20 cellular contexts compared by ENCODE assay signal in genomic region chr6:169830876-169831275, GRCh38.
DNase-seq lines count a peak whose midpoint lies in the region; ATAC-seq and TF ChIP-seq lines count a peak whose summit lies in the region.
"Had no signal": no experiment of that assay in that cellular context is flagged by ENCODE, and none has a peak within 500 bp of the region (broad histone marks: within the 10 kb centered on the region; RNA-seq: fewer than 3 reads in every experiment).

No MANE protein-coding gene starts in this region.

- no peak overlapping the region for H3K27ac ChIP-seq in Panc1 (ENCODE audit: low read length)
- H3K27ac ChIP-seq in vagina, result no peak overlapping the region
- H3K27ac ChIP-seq: A549, cardiac muscle cell, neural progenitor cell, sigmoid colon, SJCRH30, suprapubic skin had no signal

- intact Hi-C loops in Panc1 (cut with micrococcal nuclease; ENCODE audit: unreplicated experiment), result loop anchor here (2.0 to 5.0 kb wide), 2 partner anchors 462 to 696 kb away; no protein-coding TSS in a partner anchor
- intact Hi-C loops in left colon (cut with DNase I, micrococcal nuclease), result loop anchor here in 1 of 2 donors (5.0 kb wide), 1 partner anchor 696 kb away; no protein-coding TSS in a partner anchor
- intact Hi-C loops in vagina (cut with DNase I), result loop anchor here (10.0 kb wide), 2 partner anchors 464 to 684 kb away; partner anchors contain the start of gene DLL1

- in situ Hi-C loops in Panc1 (cut with HindIII; ENCODE audit: low pct_unique_long_range_greater_than_20kb, low sequenced_read_pairs), result no loop called here

- H3K4me1 Mint-ChIP-seq in activated CD8-positive, alpha-beta memory T cell treated with anti-CD3 and anti-CD28 coated beads, Interleukin-2, amount 10 ng/mL, durations not matched to agents 7 days and 5 days, result peaks cover 2% of the 10 kb centered on the region
- H3K4me1 Mint-ChIP-seq: activated B cell treated with CpG ODN at 0.5 μM for 24 hours had no signal

- peaks cover 60% of the 10 kb centered on the region for H3K27me3 Mint-ChIP-seq in activated CD8-positive, alpha-beta memory T cell treated with anti-CD3 and anti-CD28 coated beads, Interleukin-2, amount 10 ng/mL, durations not matched to agents 7 days and 5 days
- H3K27me3 Mint-ChIP-seq: progenitor cell of endocrine pancreas had no signal

- no peaks in the 10 kb centered on the region for H3K36me3 Mint-ChIP-seq in activated CD8-positive, alpha-beta memory T cell treated with anti-CD3 and anti-CD28 coated beads, Interleukin-2, amount 10 ng/mL, durations not matched to agents 7 days and 5 days
- H3K36me3 Mint-ChIP-seq: activated naive CD8-positive, alpha-beta T cell treated with anti-CD3 and anti-CD28 coated beads for 36 hours; CD4-positive, alpha-beta memory T cell; neural progenitor cell had no signal

- H3K9me3 ChIP-seq in Panc1 (ENCODE audit: control insufficient read depth, insufficient read depth, low read depth, low read length), result no peaks in the 10 kb centered on the region
- no peaks in the 10 kb centered on the region for H3K9me3 ChIP-seq in vagina
- H3K9me3 ChIP-seq: A549, sigmoid colon, SJCRH30, suprapubic skin had no signal

- TF ChIP-seq CTCF in Panc1 (IDR thresholded peaks at IDR 0.05) (no peak), vagina (IDR thresholded peaks at IDR 0.05) (no peak)

- H3K36me3 ChIP-seq in Panc1 (ENCODE audit: control insufficient read depth, insufficient read depth, low read length) (no peaks in the 10 kb centered on the region), vagina (no peaks in the 10 kb centered on the region)
- H3K36me3 ChIP-seq: cardiac muscle cell, HAP-1, neural progenitor cell, sigmoid colon, SJCRH30, suprapubic skin had no signal

- no TSS peak for BruUV-seq in Panc1 (replicated peaks; lab: Mats Ljungman, UMichigan)

- ATAC-seq in activated CD8-positive, alpha-beta memory T cell treated with anti-CD3 and anti-CD28 coated beads, Interleukin-2, amount 10 ng/mL, durations not matched to agents 7 days and 5 days, result no peak
- peak; percentile 27; the same call in 1 of the 2 replicates for ATAC-seq in Panc1
- peak; percentile 45 for ATAC-seq in left colon
- ATAC-seq in GM18858 (IDR thresholded peaks at IDR 0.05; ENCODE audit: unreplicated experiment), result no peak
- ATAC-seq in HG02610 (IDR thresholded peaks at IDR 0.05; ENCODE audit: unreplicated experiment), result no peak

- H3K4me1 ChIP-seq in Panc1 (ENCODE audit: control insufficient read depth, insufficient read depth, low read length) (no peaks in the 10 kb centered on the region), vagina (peaks cover 7% of the 10 kb centered on the region)
- H3K4me1 ChIP-seq: HAP-1, neural progenitor cell, SJCRH30 had no signal

- H3K4me3 Mint-ChIP-seq in activated CD8-positive, alpha-beta memory T cell treated with anti-CD3 and anti-CD28 coated beads, Interleukin-2, amount 10 ng/mL, durations not matched to agents 7 days and 5 days, result no peak overlapping the region
- H3K4me3 Mint-ChIP-seq: activated B cell treated with CpG ODN at 0.5 μM for 24 hours; activated naive CD8-positive, alpha-beta T cell treated with anti-CD3 and anti-CD28 coated beads for 36 hours; CD4-positive, alpha-beta memory T cell; neural progenitor cell had no signal

- no peak overlapping the region for H3K27ac Mint-ChIP-seq in activated CD8-positive, alpha-beta memory T cell treated with anti-CD3 and anti-CD28 coated beads, Interleukin-2, amount 10 ng/mL, durations not matched to agents 7 days and 5 days
- H3K27ac Mint-ChIP-seq: activated B cell treated with CpG ODN at 0.5 μM for 24 hours; activated naive CD8-positive, alpha-beta T cell treated with anti-CD3 and anti-CD28 coated beads for 36 hours; neural progenitor cell had no signal

- H3K9me3 Mint-ChIP-seq in activated CD8-positive, alpha-beta memory T cell treated with anti-CD3 and anti-CD28 coated beads, Interleukin-2, amount 10 ng/mL, durations not matched to agents 7 days and 5 days (ENCODE audit: low read depth), result no peaks in the 10 kb centered on the region

- DNase-seq in activated CD8-positive, alpha-beta memory T cell treated with anti-CD3 and anti-CD28 coated beads, Interleukin-2, amount 10 ng/mL, durations not matched to agents 7 days and 5 days, result peak; percentile 36
- no peak for DNase-seq in activated CD8-positive, alpha-beta memory T cell treated with anti-CD3 and anti-CD28 coated beads, Interleukin-2, amount 50 U/mL, for 4 hours
- DNase-seq in Panc1 (ENCODE audit: low read depth, low spot score) (no peak), left colon (no peak), vagina (ENCODE audit: extremely low spot score in 2 of 2) (peak; percentile 61 to 82), NCI-H1436 (lab: John Stamatoyannopoulos, UW) (no peak)
- DNase-seq: foreskin melanocyte had no signal

- no peak overlapping the region for H3K4me3 ChIP-seq in Panc1 (ENCODE audit: low read depth in 2 of 2, low read length in 2 of 2)
- H3K4me3 ChIP-seq in vagina, result no peak overlapping the region
- H3K4me3 ChIP-seq: A549, cardiac muscle cell, HAP-1, neural progenitor cell, sigmoid colon, SJCRH30, suprapubic skin had no signal

- H3K27me3 ChIP-seq in Panc1 (ENCODE audit: control insufficient read depth, insufficient read depth, low read length) (peaks cover 27% of the 10 kb centered on the region), vagina (no peaks in the 10 kb centered on the region)
- H3K27me3 ChIP-seq: SJCRH30 had no signal

- CTCF ChIA-PET in activated CD8-positive, alpha-beta memory T cell treated with anti-CD3 and anti-CD28 coated beads, Interleukin-2, amount 10 ng/mL, durations not matched to agents 7 days and 5 days (lab: Charles Lee), result interaction anchor here (1.0 to 4.1 kb wide), 21 partner anchors 8 to 701 kb away, joined by 3 to 27 read pairs (median 8); partner anchors contain the start of gene DLL1
- CTCF ChIA-PET in Panc1 (lab: Charles Lee), result interaction anchor here (1.4 to 2.5 kb wide), 2 partner anchors 26 to 343 kb away, joined by 7 to 27 read pairs; no protein-coding TSS in a partner anchor

- POLR2A ChIA-PET in Panc1 (lab: Charles Lee), result no interaction called here

- no peak for TF ChIP-seq POLR2A in vagina (IDR thresholded peaks at IDR 0.05)

Comparison
In these comparisons a context has a peak if more than half of its experiments do, and no peak if none do; other contexts are left out.
1. DNase-seq: peak in activated CD8-positive, alpha-beta memory T cell treated with anti-CD3 and anti-CD28 coated beads, Interleukin-2, amount 10 ng/mL, durations not matched to agents 7 days and 5 days (single experiment) and vagina (2 of 2); none in activated CD8-positive, alpha-beta memory T cell treated with anti-CD3 and anti-CD28 coated beads, Interleukin-2, amount 50 U/mL, for 4 hours (single experiment), Panc1 (single experiment), left colon (0 of 2) and NCI-H1436 (single experiment).
2. ATAC-seq: peak in Panc1 (single experiment) and left colon (single experiment); none in activated CD8-positive, alpha-beta memory T cell treated with anti-CD3 and anti-CD28 coated beads, Interleukin-2, amount 10 ng/mL, durations not matched to agents 7 days and 5 days (single experiment), GM18858 (single experiment) and HG02610 (single experiment).